14 cellular contexts compared by ENCODE assay signal in genomic region chr13:22387899-22388298, GRCh38.
DNase-seq lines count a peak whose midpoint lies in the region; ATAC-seq and TF ChIP-seq lines count a peak whose summit lies in the region.
"Had no signal": no experiment of that assay in that cellular context is flagged by ENCODE, and none has a peak within 500 bp of the region (broad histone marks: within the 10 kb centered on the region; RNA-seq: fewer than 3 reads in every experiment).

No MANE protein-coding gene starts in this region.

- H3F3A ChIP-seq in smooth muscle cell (ENCODE audit: low read depth): no peaks in the 10 kb centered on the region

- H3K9ac ChIP-seq in BLaER1: peak overlapping the region; percentile 51; the same call in 1 of the 2 replicates
- peak overlapping the region in 3 of 11 experiments; percentile 12 to 50 (median 29); a peak in 2 of 22 replicates for H3K9ac ChIP-seq in BLaER1 treated with 17β-estradiol and CSF1 and Interleukin-3, amounts not matched to agents 10 nM and 100 nM
- H3K9ac ChIP-seq in smooth muscle cell (ENCODE audit: low read depth): no peak overlapping the region

- H3K27ac ChIP-seq in BLaER1 (peak overlapping the region; percentile 60), smooth muscle cell (ENCODE audit: low read depth) (no peak overlapping the region), upper lobe of right lung (no peak overlapping the region), thyroid gland (no peak overlapping the region)
- peak overlapping the region in 5 of 11 experiments; percentile 26 to 35 (median 27); a peak in 7 of 22 replicates for H3K27ac ChIP-seq in BLaER1 treated with 17β-estradiol and CSF1 and Interleukin-3, amounts not matched to agents 10 nM and 100 nM

- peak overlapping the region; percentile 77 for H2AFZ ChIP-seq in smooth muscle cell (ENCODE audit: low read depth)

- peaks cover 9% of the 10 kb centered on the region for H3K9me3 ChIP-seq in BLaER1
- peaks cover 5 to 60% (median 30%) of the 10 kb centered on the region in 11 experiments; a peak in 18 of 22 replicates for H3K9me3 ChIP-seq in BLaER1 treated with 17β-estradiol and CSF1 and Interleukin-3, amounts not matched to agents 10 nM and 100 nM (replicated peaks in 1 of 11)
- H3K9me3 ChIP-seq in smooth muscle cell (replicated peaks; ENCODE audit: low read depth): no peaks in the 10 kb centered on the region
- no peaks in the 10 kb centered on the region for H3K9me3 ChIP-seq in upper lobe of right lung
- H3K9me3 ChIP-seq in thyroid gland: no peaks in the 10 kb centered on the region
- H3K9me3 ChIP-seq: BE2C had no signal

- peaks cover 56% of the 10 kb centered on the region for H3K4me1 ChIP-seq in BLaER1
- H3K4me1 ChIP-seq in BLaER1 treated with 17β-estradiol and CSF1 and Interleukin-3, amounts not matched to agents 10 nM and 100 nM: peaks cover 0 to 57% (median 28%) of the 10 kb centered on the region in 10 experiments; a peak in 14 of 20 replicates
- H3K4me1 ChIP-seq in smooth muscle cell (ENCODE audit: low read depth): no peaks in the 10 kb centered on the region
- H3K4me1 ChIP-seq in upper lobe of right lung: no peaks in the 10 kb centered on the region
- H3K4me1 ChIP-seq in thyroid gland: no peaks in the 10 kb centered on the region
- H3K4me1 ChIP-seq: BE2C had no signal

- TF ChIP-seq POLR2A in thyroid gland (IDR thresholded peaks at IDR 0.05): no peak

- H3K36me3 ChIP-seq in BLaER1 (no peaks in the 10 kb centered on the region), smooth muscle cell (ENCODE audit: low read depth) (no peaks in the 10 kb centered on the region), upper lobe of right lung (no peaks in the 10 kb centered on the region), thyroid gland (no peaks in the 10 kb centered on the region)
- H3K36me3 ChIP-seq in BLaER1 treated with 17β-estradiol and CSF1 and Interleukin-3, amounts not matched to agents 10 nM and 100 nM: no peaks in the 10 kb centered on the region; a peak in 1 of 22 replicates
- H3K36me3 ChIP-seq: BE2C had no signal

- TF ChIP-seq CTCF in smooth muscle cell (IDR thresholded peaks at IDR 0.05; ENCODE audit: borderline replicate concordance, insufficient read depth, poor library complexity, severe bottlenecking): no peak
- TF ChIP-seq CTCF in upper lobe of right lung (IDR thresholded peaks at IDR 0.05): no peak
- no peak for TF ChIP-seq CTCF in thyroid gland (IDR thresholded peaks at IDR 0.05)

- ATAC-seq in upper lobe of right lung: no peak
- ATAC-seq: GM12878 had no signal

- DNase-seq in left kidney (ENCODE audit: low read depth, low spot score) (peak; percentile 9), smooth muscle cell (lab: John Stamatoyannopoulos, UW; ENCODE audit: unreplicated experiment) (no peak), upper lobe of right lung (no peak), thyroid gland (no peak)
- DNase-seq: ACHN; BE2C; Calu3; CD4-positive, alpha-beta memory T cell; DMS79 treated with DMSO at 0.1 percent for 48 hours; H9; IMR-90 had no signal

- H3K4me3 ChIP-seq in BLaER1: peak overlapping the region; percentile 2; the same call in 1 of the 2 replicates
- no peak overlapping the region; a peak in 1 of 20 replicates for H3K4me3 ChIP-seq in BLaER1 treated with 17β-estradiol and CSF1 and Interleukin-3, amounts not matched to agents 10 nM and 100 nM
- H3K4me3 ChIP-seq in smooth muscle cell: no peak overlapping the region
- no peak overlapping the region for H3K4me3 ChIP-seq in upper lobe of right lung
- no peak overlapping the region for H3K4me3 ChIP-seq in thyroid gland (replicated peaks in 1 of 3)
- H3K4me3 ChIP-seq: GM12878 had no signal

- intact Hi-C loops in upper lobe of right lung (cut with DNase I) (no loop called here), thyroid gland (cut with DNase I) (no loop called here)

- H3K79me2 ChIP-seq in smooth muscle cell (ENCODE audit: low read depth): no peaks in the 10 kb centered on the region

- no peaks in the 10 kb centered on the region for H4K20me1 ChIP-seq in BLaER1
- no peaks in the 10 kb centered on the region for H4K20me1 ChIP-seq in BLaER1 treated with 17β-estradiol and CSF1 and Interleukin-3, amounts not matched to agents 10 nM and 100 nM
- no peaks in the 10 kb centered on the region for H4K20me1 ChIP-seq in smooth muscle cell (ENCODE audit: low read depth)

- H3K27me3 ChIP-seq in BLaER1: no peaks in the 10 kb centered on the region
- no peaks in the 10 kb centered on the region for H3K27me3 ChIP-seq in BLaER1 treated with 17β-estradiol and CSF1 and Interleukin-3, amounts not matched to agents 10 nM and 100 nM
- no peaks in the 10 kb centered on the region for H3K27me3 ChIP-seq in smooth muscle cell (ENCODE audit: low read depth)
- no peaks in the 10 kb centered on the region for H3K27me3 ChIP-seq in upper lobe of right lung
- H3K27me3 ChIP-seq in thyroid gland: no peaks in the 10 kb centered on the region
- H3K27me3 ChIP-seq: BE2C had no signal

- 54% methylated on average over 2 of the region's 2 CpGs for WGBS in smooth muscle cell (ENCODE audit: low lambda C conversion rate)
- WGBS in thyroid gland, 2 donors: 61 to 64% methylated on average over 2 of the region's 2 CpGs

- H3K4me2 ChIP-seq in BLaER1: peak overlapping the region; percentile 65
- peak overlapping the region in 10 of 11 experiments; percentile 4 to 72 (median 52); a peak in 18 of 22 replicates for H3K4me2 ChIP-seq in BLaER1 treated with 17β-estradiol and CSF1 and Interleukin-3, amounts not matched to agents 10 nM and 100 nM
- no peak overlapping the region for H3K4me2 ChIP-seq in smooth muscle cell
